In genomic region chr11:64253481-64253880, GRCh38 we compare ENCODE assay signal across 15 cellular contexts. TPM values are rescaled to one million over a fixed set of nuclear protein-coding genes. Genes with fewer than 3 reads are reported as not detected.
A peak's percentile ranks its signal among the peaks of the same experiment; 100 is the strongest.
DNase-seq lines count a peak whose midpoint lies in the region; ATAC-seq lines count a peak whose summit lies in the region.
"Had no signal": no experiment of that assay in that cellular context is flagged by ENCODE, and none has a peak within 500 bp of the region (broad histone marks: within the 10 kb centered on the region; RNA-seq: fewer than 3 reads in every experiment).

No MANE protein-coding gene starts in this region.

- H3K27ac Mint-ChIP-seq in activated CD4-positive, alpha-beta memory T cell treated with anti-CD3 and anti-CD28 coated beads, Interleukin-2, amount 10 ng/mL, durations not matched to agents 7 days and 5 days, result no peak overlapping the region
- H3K27ac Mint-ChIP-seq in activated CD4-positive, alpha-beta memory T cell treated with anti-CD3 and anti-CD28 coated beads for 36 hours, result no peak overlapping the region
- H3K27ac Mint-ChIP-seq in T-helper 17 cell, result no peak overlapping the region
- peak overlapping the region; percentile 70 for H3K27ac Mint-ChIP-seq in stimulated activated effector memory CD8-positive, alpha-beta T cell treated with anti-CD3 and anti-CD28 coated beads, Interleukin-12 subunit alpha, Interleukin-12 subunit beta, amount 100 ng/mL, for 72 hours

- H3K9me3 ChIP-seq in T-helper 17 cell (ENCODE audit: control insufficient read depth, low read length, poor library complexity, severe bottlenecking), result no peaks in the 10 kb centered on the region

- H3K27me3 Mint-ChIP-seq in activated CD4-positive, alpha-beta memory T cell treated with anti-CD3 and anti-CD28 coated beads, Interleukin-2, amount 10 ng/mL, durations not matched to agents 7 days and 5 days, result peaks cover 3% of the 10 kb centered on the region
- H3K27me3 Mint-ChIP-seq in activated CD4-positive, alpha-beta memory T cell treated with anti-CD3 and anti-CD28 coated beads for 36 hours, result no peaks in the 10 kb centered on the region
- no peaks in the 10 kb centered on the region for H3K27me3 Mint-ChIP-seq in T-helper 17 cell
- H3K27me3 Mint-ChIP-seq: effector memory CD8-positive, alpha-beta T cell had no signal

- CTCF ChIA-PET in activated CD4-positive, alpha-beta memory T cell treated with anti-CD3 and anti-CD28 coated beads, Interleukin-2, amount 10 ng/mL, durations not matched to agents 7 days and 5 days (lab: Charles Lee), result no interaction called here
- CTCF ChIA-PET in activated CD4-positive, alpha-beta memory T cell treated with anti-CD3 and anti-CD28 coated beads for 36 hours (lab: Charles Lee), result interaction anchor here (0.9 to 1.2 kb wide), 3 partner anchors 12 to 51 kb away, joined by 3 to 4 read pairs (median 4); partner anchors contain the start of gene ESRRA

- H3K9me3 Mint-ChIP-seq in activated CD4-positive, alpha-beta memory T cell treated with anti-CD3 and anti-CD28 coated beads, Interleukin-2, amount 10 ng/mL, durations not matched to agents 7 days and 5 days, result no peaks in the 10 kb centered on the region
- H3K9me3 Mint-ChIP-seq in activated CD4-positive, alpha-beta memory T cell treated with anti-CD3 and anti-CD28 coated beads for 36 hours, result no peaks in the 10 kb centered on the region
- H3K9me3 Mint-ChIP-seq in stimulated activated effector memory CD8-positive, alpha-beta T cell treated with anti-CD3 and anti-CD28 coated beads, Interleukin-12 subunit alpha, Interleukin-12 subunit beta, amount 100 ng/mL, for 72 hours, result no peaks in the 10 kb centered on the region
- H3K9me3 Mint-ChIP-seq: effector memory CD8-positive, alpha-beta T cell had no signal

- H3K4me1 Mint-ChIP-seq in activated CD4-positive, alpha-beta memory T cell treated with anti-CD3 and anti-CD28 coated beads, Interleukin-2, amount 10 ng/mL, durations not matched to agents 7 days and 5 days, result peaks cover 24% of the 10 kb centered on the region
- H3K4me1 Mint-ChIP-seq in activated CD4-positive, alpha-beta memory T cell treated with anti-CD3 and anti-CD28 coated beads for 36 hours (ENCODE audit: low read depth), result peaks cover 14% of the 10 kb centered on the region
- peaks cover 13% of the 10 kb centered on the region for H3K4me1 Mint-ChIP-seq in T-helper 17 cell
- H3K4me1 Mint-ChIP-seq in stimulated activated effector memory CD8-positive, alpha-beta T cell treated with anti-CD3 and anti-CD28 coated beads, Interleukin-12 subunit alpha, Interleukin-12 subunit beta, amount 100 ng/mL, for 72 hours, result peaks cover 20% of the 10 kb centered on the region

- no peak for DNase-seq in activated CD4-positive, alpha-beta memory T cell treated with anti-CD3 and anti-CD28 coated beads, Interleukin-2, amount 10 ng/mL, durations not matched to agents 7 days and 5 days
- no peak for DNase-seq in activated CD4-positive, alpha-beta memory T cell treated with anti-CD3 and anti-CD28 coated beads for 36 hours
- DNase-seq in T-helper 17 cell (no peak), head of caudate nucleus (peak in 22 of 42 donors; percentile 41 to 80 (median 61)), occipital lobe (lab: John Stamatoyannopoulos, UW) (no peak), dedifferentiated amniotic fluid mesenchymal stem cell (ENCODE audit: extremely low spot score) (no peak)
- no peak for DNase-seq in stimulated activated effector memory CD8-positive, alpha-beta T cell treated with anti-CD3 and anti-CD28 coated beads, Interleukin-12 subunit alpha, Interleukin-12 subunit beta, amount 100 ng/mL, for 72 hours (ENCODE audit: low spot score in 2 of 2)
- no peak for DNase-seq in stimulated activated naive CD4-positive, alpha-beta T cell treated with Interleukin-2 at 50 U/mL for 16 hours (lab: John Stamatoyannopoulos, UW)
- DNase-seq: activated gamma-delta T cell treated with Interleukin-2 at 50 U/mL for 16 hours; effector memory CD8-positive, alpha-beta T cell; GF-D8; GOT3; NCI-H2171 treated with DMSO at 0.1 percent for 48 hours; stimulated activated CD4-positive, alpha-beta T cell treated with anti-CD3 and anti-CD28 coated beads, Interleukin-15, amount 100 ng/mL, for 24 hours; WERI-Rb-1 had no signal

- POLR2A ChIA-PET in activated CD4-positive, alpha-beta memory T cell treated with anti-CD3 and anti-CD28 coated beads, Interleukin-2, amount 10 ng/mL, durations not matched to agents 7 days and 5 days (lab: Charles Lee), result interaction anchor here (0.7 to 1.9 kb wide), 3 partner anchors 14 to 64 kb away, joined by 4 to 6 read pairs (median 6); partner anchors contain the start of gene PRDX5
- POLR2A ChIA-PET in activated CD4-positive, alpha-beta memory T cell treated with anti-CD3 and anti-CD28 coated beads for 36 hours (lab: Charles Lee), result no interaction called here

- peaks cover 5% of the 10 kb centered on the region for H3K36me3 Mint-ChIP-seq in activated CD4-positive, alpha-beta memory T cell treated with anti-CD3 and anti-CD28 coated beads, Interleukin-2, amount 10 ng/mL, durations not matched to agents 7 days and 5 days (ENCODE audit: low read depth)
- peaks cover 3% of the 10 kb centered on the region for H3K36me3 Mint-ChIP-seq in activated CD4-positive, alpha-beta memory T cell treated with anti-CD3 and anti-CD28 coated beads for 36 hours
- no peaks in the 10 kb centered on the region for H3K36me3 Mint-ChIP-seq in T-helper 17 cell (ENCODE audit: low read depth)
- peaks cover 31% of the 10 kb centered on the region for H3K36me3 Mint-ChIP-seq in stimulated activated effector memory CD8-positive, alpha-beta T cell treated with anti-CD3 and anti-CD28 coated beads, Interleukin-12 subunit alpha, Interleukin-12 subunit beta, amount 100 ng/mL, for 72 hours

- H3K4me3 Mint-ChIP-seq in activated CD4-positive, alpha-beta memory T cell treated with anti-CD3 and anti-CD28 coated beads, Interleukin-2, amount 10 ng/mL, durations not matched to agents 7 days and 5 days, result peak overlapping the region; percentile 30
- no peak overlapping the region for H3K4me3 Mint-ChIP-seq in activated CD4-positive, alpha-beta memory T cell treated with anti-CD3 and anti-CD28 coated beads for 36 hours
- H3K4me3 Mint-ChIP-seq in T-helper 17 cell, result peak overlapping the region; percentile 25
- H3K4me3 Mint-ChIP-seq in stimulated activated effector memory CD8-positive, alpha-beta T cell treated with anti-CD3 and anti-CD28 coated beads, Interleukin-12 subunit alpha, Interleukin-12 subunit beta, amount 100 ng/mL, for 72 hours, result no peak overlapping the region

- ATAC-seq in T-helper 17 cell, result no peak
- ATAC-seq in stimulated activated effector memory CD8-positive, alpha-beta T cell treated with anti-CD3 and anti-CD28 coated beads, Interleukin-12 subunit alpha, Interleukin-12 subunit beta, amount 100 ng/mL, for 72 hours, result no peak
- ATAC-seq: effector memory CD8-positive, alpha-beta T cell had no signal

- intact Hi-C loops in activated CD4-positive, alpha-beta memory T cell treated with anti-CD3 and anti-CD28 coated beads for 36 hours (cut with micrococcal nuclease), result no loop called here
- intact Hi-C loops in head of caudate nucleus (cut with DNase I), result no loop called here

RNA-seq across cellular contexts. Expression of gene PLCB3, which starts 2.2 kb away (rescaled TPM):
- 10 to 100 TPM; 12.5 to 14.0 TPM for total RNA-seq in activated CD4-positive, alpha-beta memory T cell treated with anti-CD3 and anti-CD28 coated beads, Interleukin-2, amount 10 ng/mL, durations not matched to agents 7 days and 5 days
- total RNA-seq in activated CD4-positive, alpha-beta memory T cell treated with anti-CD3 and anti-CD28 coated beads for 36 hours, result 10 to 100 TPM; 10.4 to 12.3 TPM
- total RNA-seq in T-helper 17 cell (1 to 10 TPM; 5.9 TPM), occipital lobe (9.2 TPM)

RNA-seq across cellular contexts. Expression of gene PPP1R14B, which starts 6.7 kb away (rescaled TPM):
- total RNA-seq in activated CD4-positive, alpha-beta memory T cell treated with anti-CD3 and anti-CD28 coated beads, Interleukin-2, amount 10 ng/mL, durations not matched to agents 7 days and 5 days, result 100 to 1,000 TPM in 1 of 2 experiments, 10 to 100 TPM in 1; 96.9 to 105 TPM
- 100 to 1,000 TPM; 238 to 242 TPM for total RNA-seq in activated CD4-positive, alpha-beta memory T cell treated with anti-CD3 and anti-CD28 coated beads for 36 hours
- total RNA-seq in T-helper 17 cell (10 to 100 TPM; 38.7 to 48.2 TPM), occipital lobe (74.2 TPM)

RNA-seq across cellular contexts. Expression of gene FKBP2, which starts 12.6 kb away (rescaled TPM):
- total RNA-seq in activated CD4-positive, alpha-beta memory T cell treated with anti-CD3 and anti-CD28 coated beads, Interleukin-2, amount 10 ng/mL, durations not matched to agents 7 days and 5 days, result 10 to 100 TPM; 26.4 to 27.9 TPM
- total RNA-seq in activated CD4-positive, alpha-beta memory T cell treated with anti-CD3 and anti-CD28 coated beads for 36 hours, result 10 to 100 TPM; 28.7 to 34.9 TPM
- total RNA-seq in T-helper 17 cell (10 to 100 TPM; 27.4 to 29.1 TPM), occipital lobe (17.5 TPM)

RNA-seq across cellular contexts. Expression of gene VEGFB, which starts 19.1 kb away (rescaled TPM):
- 10 to 100 TPM; 49.1 to 58.5 TPM for total RNA-seq in activated CD4-positive, alpha-beta memory T cell treated with anti-CD3 and anti-CD28 coated beads, Interleukin-2, amount 10 ng/mL, durations not matched to agents 7 days and 5 days
- 10 to 100 TPM; 78.9 to 82.1 TPM for total RNA-seq in activated CD4-positive, alpha-beta memory T cell treated with anti-CD3 and anti-CD28 coated beads for 36 hours
- total RNA-seq in T-helper 17 cell (10 to 100 TPM; 44.9 to 48.3 TPM), occipital lobe (9.5 TPM)

RNA-seq across cellular contexts. Expression of gene DNAJC4, which starts 23.1 kb away (rescaled TPM):
- total RNA-seq in activated CD4-positive, alpha-beta memory T cell treated with anti-CD3 and anti-CD28 coated beads, Interleukin-2, amount 10 ng/mL, durations not matched to agents 7 days and 5 days, result 10 to 100 TPM; 40.8 to 42.0 TPM
- 10 to 100 TPM; 22.5 to 26.2 TPM for total RNA-seq in activated CD4-positive, alpha-beta memory T cell treated with anti-CD3 and anti-CD28 coated beads for 36 hours
- total RNA-seq in T-helper 17 cell (10 to 100 TPM; 29.0 to 35.0 TPM), occipital lobe (5.6 TPM)

Comparison
In these comparisons a context has a peak if more than half of its experiments do, and no peak if none do; other contexts are left out.
1. H3K4me3 Mint-ChIP-seq: peak in activated CD4-positive, alpha-beta memory T cell treated with anti-CD3 and anti-CD28 coated beads, Interleukin-2, amount 10 ng/mL, durations not matched to agents 7 days and 5 days (single experiment) and T-helper 17 cell (single experiment); none in activated CD4-positive, alpha-beta memory T cell treated with anti-CD3 and anti-CD28 coated beads for 36 hours (single experiment) and stimulated activated effector memory CD8-positive, alpha-beta T cell treated with anti-CD3 and anti-CD28 coated beads, Interleukin-12 subunit alpha, Interleukin-12 subunit beta, amount 100 ng/mL, for 72 hours (single experiment).
2. DNase-seq: peak in head of caudate nucleus (22 of 42); none in activated CD4-positive, alpha-beta memory T cell treated with anti-CD3 and anti-CD28 coated beads, Interleukin-2, amount 10 ng/mL, durations not matched to agents 7 days and 5 days (single experiment), activated CD4-positive, alpha-beta memory T cell treated with anti-CD3 and anti-CD28 coated beads for 36 hours (single experiment), T-helper 17 cell (0 of 3), stimulated activated effector memory CD8-positive, alpha-beta T cell treated with anti-CD3 and anti-CD28 coated beads, Interleukin-12 subunit alpha, Interleukin-12 subunit beta, amount 100 ng/mL, for 72 hours (0 of 2), occipital lobe (single experiment), dedifferentiated amniotic fluid mesenchymal stem cell (single experiment) and stimulated activated naive CD4-positive, alpha-beta T cell treated with Interleukin-2 at 50 U/mL for 16 hours (single experiment).